10 cellular contexts compared by ENCODE assay signal in the genomic region with DNA sequence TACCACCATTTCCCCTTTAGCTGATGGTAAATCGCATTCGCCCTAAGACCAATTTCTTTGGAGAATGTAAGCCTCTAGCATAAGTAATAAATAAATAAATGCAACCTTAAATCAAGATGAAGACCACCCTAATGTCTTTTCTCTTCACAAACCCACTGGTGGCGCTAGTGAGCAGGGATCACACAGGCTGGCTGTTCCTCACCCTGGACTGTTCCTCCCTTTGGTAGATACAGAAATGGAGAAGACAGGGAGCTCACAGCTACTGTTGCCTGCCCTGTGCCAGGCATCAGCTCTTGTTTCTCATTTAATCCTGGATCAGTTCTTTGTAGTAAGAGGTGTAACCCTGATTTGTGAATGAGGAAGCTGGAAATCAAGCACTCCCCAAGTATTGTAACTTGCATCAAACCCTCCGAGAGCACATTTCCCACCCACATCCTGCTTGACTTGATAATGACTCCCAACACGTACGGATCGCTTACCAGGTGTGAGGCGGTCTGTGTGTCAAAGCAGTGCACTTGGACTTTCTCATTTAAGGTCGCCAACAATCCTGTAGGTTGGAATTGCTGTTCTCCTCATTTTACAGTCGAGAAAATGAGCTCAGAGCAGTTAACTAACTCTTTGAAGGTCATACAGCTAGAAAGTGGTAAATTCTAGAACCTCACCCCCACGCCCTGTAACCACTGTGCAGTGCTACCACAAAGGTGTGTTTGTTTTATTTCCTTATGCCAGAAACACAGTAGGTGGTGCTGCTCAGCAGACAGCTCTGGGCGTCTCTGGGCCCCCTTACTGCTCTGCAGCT.
DNase-seq lines count a peak whose midpoint lies in the region; ATAC-seq, FAIRE-seq and TF ChIP-seq lines count a peak whose summit lies in the region.
"Had no signal": no experiment of that assay in that cellular context is flagged by ENCODE, and none has a peak within 500 bp of the region (broad histone marks: within the 10 kb centered on the region; RNA-seq: fewer than 3 reads in every experiment).

No MANE protein-coding gene starts in this region.

- no peaks in the 10 kb centered on the region for H3K36me3 Mint-ChIP-seq in activated T-cell treated with anti-CD3 and anti-CD28 coated beads, Interleukin-2, amount 50 U/mL, for 24 hours (ENCODE audit: low read depth)
- peaks cover 0 to 5% (median 0%) of the 10 kb centered on the region in 5 donors for H3K36me3 Mint-ChIP-seq in naive thymus-derived CD4-positive, alpha-beta T cell

- DNase-seq in GM12864 (ENCODE audit: low read depth) (no peak), NAMALWA (ENCODE audit: low spot score) (peak; percentile 40), NOMO-1 treated with dmso at 0.1 percent for 144 hours (lab: John Stamatoyannopoulos, UW; ENCODE audit: unreplicated experiment) (no peak), spleen (no peak), GM12892 (ENCODE audit: insufficient read length) (no peak)
- no peak for DNase-seq in activated T-cell treated with anti-CD3 and anti-CD28 coated beads, Interleukin-2, amount 50 U/mL, for 24 hours
- peak in 7 of 9 donors; percentile 14 to 41 (median 25) for DNase-seq in naive thymus-derived CD4-positive, alpha-beta T cell
- DNase-seq: NCI-H2081 treated with DMSO at 0.1 percent for 48 hours had no signal

- no peaks in the 10 kb centered on the region for H3K27me3 Mint-ChIP-seq in activated T-cell treated with anti-CD3 and anti-CD28 coated beads, Interleukin-2, amount 50 U/mL, for 24 hours
- no peaks in the 10 kb centered on the region for H3K27me3 Mint-ChIP-seq in naive thymus-derived CD4-positive, alpha-beta T cell

- no peaks in the 10 kb centered on the region for H3K9me3 Mint-ChIP-seq in activated T-cell treated with anti-CD3 and anti-CD28 coated beads, Interleukin-2, amount 50 U/mL, for 24 hours
- no peaks in the 10 kb centered on the region for H3K9me3 Mint-ChIP-seq in naive thymus-derived CD4-positive, alpha-beta T cell

- POLR2A ChIA-PET in naive thymus-derived CD4-positive, alpha-beta T cell (lab: Charles Lee): interaction anchor here (0.6 to 1.2 kb wide), 4 partner anchors 10 to 896 kb away, joined by 3 to 4 read pairs (median 3); no protein-coding TSS in a partner anchor

- WGBS in spleen, 5 donors: 62 to 70% (median 64%) methylated on average over 12 of the region's 12 CpGs

- H3K4me3 ChIP-seq in GM12864 (ENCODE audit: low read depth, low read length) (no peak overlapping the region), spleen (no peak overlapping the region)
- H3K4me3 ChIP-seq in naive thymus-derived CD4-positive, alpha-beta T cell (ENCODE audit: low read length): peak overlapping the region; percentile 15

- FAIRE-seq in GM12892 (lab: Jason Lieb, UNC): no peak
- FAIRE-seq: endothelial cell of umbilical vein, keratinocyte had no signal

- H3K4me1 ChIP-seq in naive thymus-derived CD4-positive, alpha-beta T cell (ENCODE audit: control insufficient read depth in 2 of 2, insufficient read depth in 2 of 2, low read length in 2 of 2): peaks cover 3 to 18% of the 10 kb centered on the region in 2 donors
- no peaks in the 10 kb centered on the region for H3K4me1 ChIP-seq in spleen

- peak overlapping the region; percentile 4 for H3K27ac ChIP-seq in naive thymus-derived CD4-positive, alpha-beta T cell (ENCODE audit: low read depth, low read length)
- H3K27ac ChIP-seq in spleen: no peak overlapping the region

- no peaks in the 10 kb centered on the region for H3K27me3 ChIP-seq in naive thymus-derived CD4-positive, alpha-beta T cell (ENCODE audit: control insufficient read depth in 2 of 2, insufficient read depth in 2 of 2, low read length in 2 of 2)
- no peaks in the 10 kb centered on the region for H3K27me3 ChIP-seq in spleen (replicated peaks in 1 of 7)

- CTCF ChIA-PET in naive thymus-derived CD4-positive, alpha-beta T cell (lab: Charles Lee): interaction anchor here (0.7 to 2.0 kb wide), 6 partner anchors 9 to 896 kb away, joined by 3 to 11 read pairs (median 4); no protein-coding TSS in a partner anchor

- no peak for TF ChIP-seq POLR2A in spleen (IDR thresholded peaks at IDR 0.05)
- TF ChIP-seq POLR2A in GM12892 (IDR thresholded peaks at IDR 0.05; ENCODE audit: low read depth, low read length): no peak

- ATAC-seq in naive thymus-derived CD4-positive, alpha-beta T cell: peak; percentile 82

- TF ChIP-seq CTCF in GM12864 (IDR thresholded peaks at IDR 0.05; ENCODE audit: low read depth, low read length, missing control alignments) (peak; percentile 35), spleen (IDR thresholded peaks at IDR 0.05 in 8 of 11, conservative IDR thresholded peaks at IDR 0.05 in 3 of 11) (no peak)

- no peaks in the 10 kb centered on the region for H3K9me3 ChIP-seq in naive thymus-derived CD4-positive, alpha-beta T cell (ENCODE audit: control insufficient read depth in 2 of 3, low read length in 3 of 3)
- no peaks in the 10 kb centered on the region for H3K9me3 ChIP-seq in spleen

- peaks cover 18% of the 10 kb centered on the region for H3K4me1 Mint-ChIP-seq in activated T-cell treated with anti-CD3 and anti-CD28 coated beads, Interleukin-2, amount 50 U/mL, for 24 hours (ENCODE audit: low read depth)
- H3K4me1 Mint-ChIP-seq in naive thymus-derived CD4-positive, alpha-beta T cell: peaks cover 12 to 36% (median 23%) of the 10 kb centered on the region in 7 donors

- intact Hi-C loops in naive thymus-derived CD4-positive, alpha-beta T cell (cut with micrococcal nuclease): no loop called here
- intact Hi-C loops in spleen (cut with DNase I; ENCODE audit: low total_unique reads): no loop called here

- peak overlapping the region; percentile 2 for H3K27ac Mint-ChIP-seq in activated T-cell treated with anti-CD3 and anti-CD28 coated beads, Interleukin-2, amount 50 U/mL, for 24 hours
- H3K27ac Mint-ChIP-seq in naive thymus-derived CD4-positive, alpha-beta T cell: peak overlapping the region; percentile 51 to 89 (median 79)

- no peaks in the 10 kb centered on the region for H3K36me3 ChIP-seq in naive thymus-derived CD4-positive, alpha-beta T cell (ENCODE audit: control insufficient read depth in 2 of 3, insufficient read depth in 3 of 3, low read length in 3 of 3)
- H3K36me3 ChIP-seq in spleen: no peaks in the 10 kb centered on the region

- H3K4me3 Mint-ChIP-seq in activated T-cell treated with anti-CD3 and anti-CD28 coated beads, Interleukin-2, amount 50 U/mL, for 24 hours: no peak overlapping the region
- peak overlapping the region; percentile 29 to 81 (median 68) for H3K4me3 Mint-ChIP-seq in naive thymus-derived CD4-positive, alpha-beta T cell

Comparison
In these comparisons a context has a peak if more than half of its experiments do, and no peak if none do; other contexts are left out.
1. DNase-seq: peak in NAMALWA (single experiment) and naive thymus-derived CD4-positive, alpha-beta T cell (7 of 9); none in GM12864 (single experiment), activated T-cell treated with anti-CD3 and anti-CD28 coated beads, Interleukin-2, amount 50 U/mL, for 24 hours (single experiment), NOMO-1 treated with dmso at 0.1 percent for 144 hours (single experiment), spleen (single experiment) and GM12892 (single experiment).